22 cellular contexts compared by ENCODE assay signal in the genomic region with DNA sequence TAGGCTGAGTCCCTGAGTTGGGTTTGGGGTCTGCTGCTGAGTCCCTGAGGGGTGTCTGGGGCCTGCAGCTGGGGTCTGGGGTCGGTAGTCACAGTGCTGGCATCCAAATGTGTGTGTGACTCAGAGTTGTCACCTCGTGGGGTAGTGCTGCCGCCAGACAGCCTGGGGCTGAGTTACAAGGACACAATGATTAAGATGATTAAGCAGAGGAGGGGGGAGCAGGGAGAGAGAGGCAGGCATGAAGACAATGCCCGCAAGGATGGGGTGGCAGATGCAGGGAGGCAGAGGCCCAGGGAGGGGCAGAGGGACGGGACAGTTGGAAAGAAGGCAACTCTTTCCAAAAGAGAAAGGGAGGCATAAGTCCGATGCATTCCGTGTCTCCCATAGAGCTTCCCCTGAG.
DNase-seq lines count a peak whose midpoint lies in the region; ATAC-seq, FAIRE-seq and TF ChIP-seq lines count a peak whose summit lies in the region.
"Had no signal": no experiment of that assay in that cellular context is flagged by ENCODE, and none has a peak within 500 bp of the region (broad histone marks: within the 10 kb centered on the region; RNA-seq: fewer than 3 reads in every experiment).

No MANE protein-coding gene starts in this region.

- no peak for TF ChIP-seq CTCF in D721Med (IDR thresholded peaks at IDR 0.05; ENCODE audit: insufficient read depth, missing control alignments)

- no peak for FAIRE-seq in D721Med (lab: Jason Lieb, UNC)
- FAIRE-seq: TTC549 had no signal

- DNase-seq in A172 (ENCODE audit: low spot score) (peak; percentile 17), D721Med (ENCODE audit: insufficient read length, low spot score) (peak; percentile 73), NT2/D1 (ENCODE audit: low read depth, low spot score) (no peak), islet precursor cell (peak; percentile 81), NCI-H128 (lab: John Stamatoyannopoulos, UW; ENCODE audit: unreplicated experiment) (no peak)
- DNase-seq in stimulated activated CD4-positive, alpha-beta T cell treated with anti-CD3 and anti-CD28 coated beads, Interleukin-4, amount 100 ng/mL, for 24 hours: no peak
- DNase-seq in T-helper 2 cell treated with Interferon-gamma antibody and Interleukin-4, amounts not matched to agents 5 μg/mL and 100 μg/mL, for 36 hours (ENCODE audit: low spot score): no peak
- DNase-seq: activated CD4-positive, alpha-beta T cell treated with anti-CD3 and anti-CD28 coated beads for 1 hour; activated T-cell treated with anti-CD3 and anti-CD28 coated beads, Interleukin-2, amount 50 U/mL, for 24 hours; GF-D8; immature natural killer cell; MG63; uterus had no signal

- no peaks in the 10 kb centered on the region for H3K9me3 ChIP-seq in NT2/D1 (ENCODE audit: insufficient read depth, low read length)
- H3K9me3 ChIP-seq: left ventricle myocardium inferior, MG63, suprapubic skin, uterus had no signal

- H3K4me1 Mint-ChIP-seq in activated T-helper 17 cell treated with anti-CD3 and anti-CD28 coated beads, Interleukin-2, amount 50 U/mL, for 72 hours: no peaks in the 10 kb centered on the region
- H3K4me1 Mint-ChIP-seq in T-helper 2 cell treated with Interferon-gamma antibody and Interleukin-4, amounts not matched to agents 5 μg/mL and 100 μg/mL, for 36 hours (ENCODE audit: low read depth): peaks cover 6% of the 10 kb centered on the region
- H3K4me1 Mint-ChIP-seq: CD4-positive, CD25-positive, alpha-beta regulatory T cell; central memory CD8-positive, alpha-beta T cell; immature natural killer cell; stimulated activated effector memory CD8-positive, alpha-beta T cell treated with anti-CD3 and anti-CD28 coated beads, Interleukin-12 subunit alpha, Interleukin-12 subunit beta, amount 100 ng/mL, for 72 hours had no signal

- no peaks in the 10 kb centered on the region for H3K36me3 ChIP-seq in NT2/D1 (ENCODE audit: insufficient read depth, insufficient read length, low read length)
- H3K36me3 ChIP-seq: left ventricle myocardium inferior, MG63, suprapubic skin, uterus had no signal

- H3K4me3 Mint-ChIP-seq in activated T-helper 17 cell treated with anti-CD3 and anti-CD28 coated beads, Interleukin-2, amount 50 U/mL, for 72 hours: no peak overlapping the region
- no peak overlapping the region for H3K4me3 Mint-ChIP-seq in T-helper 2 cell treated with Interferon-gamma antibody and Interleukin-4, amounts not matched to agents 5 μg/mL and 100 μg/mL, for 36 hours
- H3K4me3 Mint-ChIP-seq: activated naive CD4-positive, alpha-beta T cell treated with anti-CD3 and anti-CD28 coated beads, Interleukin-2, amount 10 ng/mL, durations not matched to agents 7 days and 5 days; activated T-cell treated with anti-CD3 and anti-CD28 coated beads, Interleukin-2, amount 50 U/mL, for 24 hours; CD4-positive, CD25-positive, alpha-beta regulatory T cell; central memory CD8-positive, alpha-beta T cell; immature natural killer cell; natural killer cell treated with Interleukin-12 subunit alpha and Interleukin-12 subunit beta and Interleukin-15 and Interleukin-18, amount 100 ng/mL, for 72 hours; stimulated activated effector memory CD8-positive, alpha-beta T cell treated with anti-CD3 and anti-CD28 coated beads, Interleukin-12 subunit alpha, Interleukin-12 subunit beta, amount 100 ng/mL, for 72 hours had no signal

- no peak overlapping the region for H3K27ac Mint-ChIP-seq in activated T-helper 17 cell treated with anti-CD3 and anti-CD28 coated beads, Interleukin-2, amount 50 U/mL, for 72 hours
- H3K27ac Mint-ChIP-seq in T-helper 2 cell treated with Interferon-gamma antibody and Interleukin-4, amounts not matched to agents 5 μg/mL and 100 μg/mL, for 36 hours: no peak overlapping the region
- H3K27ac Mint-ChIP-seq: activated naive CD4-positive, alpha-beta T cell treated with anti-CD3 and anti-CD28 coated beads, Interleukin-2, amount 10 ng/mL, durations not matched to agents 7 days and 5 days; activated T-cell treated with anti-CD3 and anti-CD28 coated beads, Interleukin-2, amount 50 U/mL, for 24 hours; CD4-positive, CD25-positive, alpha-beta regulatory T cell; immature natural killer cell; natural killer cell treated with Interleukin-12 subunit alpha and Interleukin-12 subunit beta and Interleukin-15 and Interleukin-18, amount 100 ng/mL, for 72 hours; stimulated activated effector memory CD8-positive, alpha-beta T cell treated with anti-CD3 and anti-CD28 coated beads, Interleukin-12 subunit alpha, Interleukin-12 subunit beta, amount 100 ng/mL, for 72 hours had no signal

- no peaks in the 10 kb centered on the region for H3K9me3 Mint-ChIP-seq in activated T-helper 17 cell treated with anti-CD3 and anti-CD28 coated beads, Interleukin-2, amount 50 U/mL, for 72 hours
- H3K9me3 Mint-ChIP-seq in T-helper 2 cell treated with Interferon-gamma antibody and Interleukin-4, amounts not matched to agents 5 μg/mL and 100 μg/mL, for 36 hours: no peaks in the 10 kb centered on the region
- H3K9me3 Mint-ChIP-seq: activated naive CD4-positive, alpha-beta T cell treated with anti-CD3 and anti-CD28 coated beads, Interleukin-2, amount 10 ng/mL, durations not matched to agents 7 days and 5 days; activated T-cell treated with anti-CD3 and anti-CD28 coated beads, Interleukin-2, amount 50 U/mL, for 24 hours; CD4-positive, CD25-positive, alpha-beta regulatory T cell; natural killer cell treated with Interleukin-12 subunit alpha and Interleukin-12 subunit beta and Interleukin-15 and Interleukin-18, amount 100 ng/mL, for 72 hours had no signal

- H3K4me1 ChIP-seq in NT2/D1 (ENCODE audit: insufficient read depth, insufficient read length): peaks cover 10% of the 10 kb centered on the region
- H3K4me1 ChIP-seq: suprapubic skin, uterus had no signal

- no peak overlapping the region for H3K4me3 ChIP-seq in NT2/D1 (ENCODE audit: insufficient read length, low read depth)
- H3K4me3 ChIP-seq: left ventricle myocardium inferior, MG63, suprapubic skin, uterus had no signal

- H3K27me3 ChIP-seq in NT2/D1 (ENCODE audit: insufficient read depth, insufficient read length): peaks cover 6% of the 10 kb centered on the region
- H3K27me3 ChIP-seq: MG63, uterus had no signal

- no peak for ATAC-seq in activated T-helper 17 cell treated with anti-CD3 and anti-CD28 coated beads, Interleukin-2, amount 50 U/mL, for 72 hours (replicated peaks)
- ATAC-seq: natural killer cell treated with Interleukin-12 subunit alpha and Interleukin-12 subunit beta and Interleukin-15 and Interleukin-18, amount 100 ng/mL, for 72 hours had no signal

- H3K9ac ChIP-seq in NT2/D1 (ENCODE audit: insufficient read length, low read depth): peak overlapping the region; percentile 62

- no peaks in the 10 kb centered on the region for H3K36me3 Mint-ChIP-seq in activated T-helper 17 cell treated with anti-CD3 and anti-CD28 coated beads, Interleukin-2, amount 50 U/mL, for 72 hours (ENCODE audit: low read depth)
- no peaks in the 10 kb centered on the region for H3K36me3 Mint-ChIP-seq in T-helper 2 cell treated with Interferon-gamma antibody and Interleukin-4, amounts not matched to agents 5 μg/mL and 100 μg/mL, for 36 hours (ENCODE audit: low read depth)
- H3K36me3 Mint-ChIP-seq: activated naive CD4-positive, alpha-beta T cell treated with anti-CD3 and anti-CD28 coated beads, Interleukin-2, amount 10 ng/mL, durations not matched to agents 7 days and 5 days; CD4-positive, CD25-positive, alpha-beta regulatory T cell; immature natural killer cell; natural killer cell treated with Interleukin-12 subunit alpha and Interleukin-12 subunit beta and Interleukin-15 and Interleukin-18, amount 100 ng/mL, for 72 hours; stimulated activated effector memory CD8-positive, alpha-beta T cell treated with anti-CD3 and anti-CD28 coated beads, Interleukin-12 subunit alpha, Interleukin-12 subunit beta, amount 100 ng/mL, for 72 hours had no signal

- H3K27me3 Mint-ChIP-seq in activated T-helper 17 cell treated with anti-CD3 and anti-CD28 coated beads, Interleukin-2, amount 50 U/mL, for 72 hours: peaks cover 8% of the 10 kb centered on the region
- H3K27me3 Mint-ChIP-seq in T-helper 2 cell treated with Interferon-gamma antibody and Interleukin-4, amounts not matched to agents 5 μg/mL and 100 μg/mL, for 36 hours (ENCODE audit: low read depth): peaks cover 2% of the 10 kb centered on the region

Comparison
In these comparisons a context has a peak if more than half of its experiments do, and no peak if none do; other contexts are left out.
1. DNase-seq: peak in A172 (single experiment), D721Med (single experiment) and islet precursor cell (single experiment); none in NT2/D1 (single experiment), NCI-H128 (single experiment), stimulated activated CD4-positive, alpha-beta T cell treated with anti-CD3 and anti-CD28 coated beads, Interleukin-4, amount 100 ng/mL, for 24 hours (single experiment) and T-helper 2 cell treated with Interferon-gamma antibody and Interleukin-4, amounts not matched to agents 5 μg/mL and 100 μg/mL, for 36 hours (single experiment).